1 cellular context compared by ENCODE assay signal in genomic region chr11:118930152-118930712, GRCh38.
TF ChIP-seq lines count a peak whose summit lies in the region.

No MANE protein-coding gene starts in this region.

TF ChIP-seq in WTC11, 78 proteins besides CTCF, POLR2A, EP300 and RAD21 (continued from another document):
- TF ChIP-seq TEAD4 (CRISPR knock-in tag; IDR thresholded peaks at IDR 0.05) (no peak), HMGA2 (CRISPR knock-in tag; IDR thresholded peaks at IDR 0.05) (no peak), ETV6 (CRISPR knock-in tag; IDR thresholded peaks at IDR 0.05) (peak; percentile 96), ZNF425 (CRISPR knock-in tag; conservative IDR thresholded peaks at IDR 0.05) (no peak), FOXK1 (CRISPR knock-in tag; IDR thresholded peaks at IDR 0.05) (peak; percentile 70; the same call in 1 of the 2 replicates)
